In genomic region chr6:32973144-32973854, GRCh38 we compare ENCODE assay signal across 8 cellular contexts. TPM values are rescaled to one million over a fixed set of nuclear protein-coding genes. Genes with fewer than 3 reads are reported as not detected.
DNase-seq lines count a peak whose midpoint lies in the region; ATAC-seq and TF ChIP-seq lines count a peak whose summit lies in the region.

No MANE protein-coding gene starts in this region.

- peaks cover 71% of the 10 kb centered on the region for H3K4me1 Mint-ChIP-seq in stimulated activated effector memory CD8-positive, alpha-beta T cell treated with anti-CD3 and anti-CD28 coated beads, Interleukin-12 subunit alpha, Interleukin-12 subunit beta, amount 100 ng/mL, for 72 hours

- H3K9me3 Mint-ChIP-seq in stimulated activated effector memory CD8-positive, alpha-beta T cell treated with anti-CD3 and anti-CD28 coated beads, Interleukin-12 subunit alpha, Interleukin-12 subunit beta, amount 100 ng/mL, for 72 hours = no peaks in the 10 kb centered on the region

- peak overlapping the region; percentile 100 for H3K4me3 Mint-ChIP-seq in stimulated activated effector memory CD8-positive, alpha-beta T cell treated with anti-CD3 and anti-CD28 coated beads, Interleukin-12 subunit alpha, Interleukin-12 subunit beta, amount 100 ng/mL, for 72 hours

- no peaks in the 10 kb centered on the region for H3K27me3 ChIP-seq in heart right ventricle
- no peaks in the 10 kb centered on the region for H3K27me3 ChIP-seq in lung (ENCODE audit: control insufficient read depth, insufficient read depth)

- 0% methylated on average over 22 of the region's 22 CpGs for WGBS in heart right ventricle, 2 donors
- WGBS in lung, 2 donors = 0% methylated on average over 22 of the region's 22 CpGs

- peaks cover 100% of the 10 kb centered on the region for H3K36me3 Mint-ChIP-seq in stimulated activated effector memory CD8-positive, alpha-beta T cell treated with anti-CD3 and anti-CD28 coated beads, Interleukin-12 subunit alpha, Interleukin-12 subunit beta, amount 100 ng/mL, for 72 hours

- DNase-seq in heart right ventricle (peak in 1 of 2 donors; percentile 47), Right ventricle myocardium superior (no peak), SK-N-MC (ENCODE audit: low read depth, low spot score) (no peak), cardiac fibroblast (ENCODE audit: low read depth in 2 of 2) (peak in 1 of 2 donors; percentile 57), lung (ENCODE audit: low spot score) (no peak)
- peak; percentile 53 to 81 for DNase-seq in stimulated activated effector memory CD8-positive, alpha-beta T cell treated with anti-CD3 and anti-CD28 coated beads, Interleukin-12 subunit alpha, Interleukin-12 subunit beta, amount 100 ng/mL, for 72 hours (ENCODE audit: low spot score in 2 of 2)

- intact Hi-C loops in heart right ventricle (cut with DNase I) (loop anchor here in 1 of 10 donors (5.0 kb wide), 1 partner anchor 776 kb away; no protein-coding TSS in a partner anchor), Right ventricle myocardium superior (cut with DNase I) (loop anchor here (5.0 kb wide), 1 partner anchor 229 kb away; the partner anchor contains the start of genes HSD17B8, RXRB and SLC39A7)

- ATAC-seq in heart right ventricle (no peak), Right ventricle myocardium superior (ENCODE audit: poor library complexity) (no peak), lung (ENCODE audit: insufficient read depth, low FRiP score) (no peak), GM19452 (IDR thresholded peaks at IDR 0.05; ENCODE audit: unreplicated experiment) (no peak), GM19023 (IDR thresholded peaks at IDR 0.05; ENCODE audit: unreplicated experiment) (no peak)
- no peak for ATAC-seq in stimulated activated effector memory CD8-positive, alpha-beta T cell treated with anti-CD3 and anti-CD28 coated beads, Interleukin-12 subunit alpha, Interleukin-12 subunit beta, amount 100 ng/mL, for 72 hours

- no peak for TF ChIP-seq CTCF in heart right ventricle (IDR thresholded peaks at IDR 0.05)
- no peak for TF ChIP-seq CTCF in cardiac fibroblast (IDR thresholded peaks at IDR 0.05; ENCODE audit: low read depth, low read length)
- no peak for TF ChIP-seq CTCF in lung (IDR thresholded peaks at IDR 0.05; ENCODE audit: control extremely low read depth, extremely low read depth)

- H3K9ac ChIP-seq in SK-N-MC (ENCODE audit: insufficient read length) = peak overlapping the region; percentile 94

- H3K4me3 ChIP-seq in heart right ventricle (peak overlapping the region; percentile 61 to 100 (median 94)), SK-N-MC (peak overlapping the region; percentile 88), cardiac fibroblast (replicated peaks in 1 of 2; ENCODE audit: low read depth in 2 of 2, low read length in 2 of 2) (peak overlapping the region; percentile 96), lung (peak overlapping the region; percentile 97)

- H3K4me1 ChIP-seq in heart right ventricle (peaks cover 5 to 46% (median 40%) of the 10 kb centered on the region in 9 donors), lung (ENCODE audit: control insufficient read depth in 2 of 2, insufficient read depth in 2 of 2, low read length in 2 of 2) (peaks cover 0 to 5% of the 10 kb centered on the region in 2 donors)

- H3K9me3 ChIP-seq in heart right ventricle (no peaks in the 10 kb centered on the region), SK-N-MC (ENCODE audit: low read depth, low read length) (no peaks in the 10 kb centered on the region), lung (ENCODE audit: control insufficient read depth in 2 of 2, insufficient read depth in 1 of 2, low read length in 1 of 2) (no peaks in the 10 kb centered on the region)

- H3K36me3 ChIP-seq in heart right ventricle = peaks cover 11 to 63% (median 42%) of the 10 kb centered on the region in 9 donors
- H3K36me3 ChIP-seq in SK-N-MC (ENCODE audit: insufficient read depth, low read length) = peaks cover 61% of the 10 kb centered on the region
- H3K36me3 ChIP-seq in lung (ENCODE audit: control insufficient read depth in 2 of 2, insufficient read depth in 2 of 2, low read length in 2 of 2) = peaks cover 41 to 43% of the 10 kb centered on the region in 2 donors

- peak overlapping the region; percentile 99 for H3K27ac Mint-ChIP-seq in stimulated activated effector memory CD8-positive, alpha-beta T cell treated with anti-CD3 and anti-CD28 coated beads, Interleukin-12 subunit alpha, Interleukin-12 subunit beta, amount 100 ng/mL, for 72 hours

- peak overlapping the region in 8 of 10 donors; percentile 8 to 100 (median 88) for H3K27ac ChIP-seq in heart right ventricle
- H3K27ac ChIP-seq in SK-N-MC = peak overlapping the region; percentile 92
- H3K27ac ChIP-seq in lung (ENCODE audit: low read depth in 1 of 2, low read length in 1 of 2) = peak overlapping the region; percentile 38 to 79

RNA-seq across cellular contexts. Expression of gene BRD2, which starts 4.9 kb away (rescaled TPM):
- 10 to 100 TPM; 64.9 to 97.0 (median 74.9) TPM for total RNA-seq in heart right ventricle
- 10 to 100 TPM; 49.3 to 87.2 TPM for polyA plus RNA-seq in heart right ventricle
- 62.6 TPM for total RNA-seq in Right ventricle myocardium superior
- 100 to 1,000 TPM; 178 TPM for total RNA-seq in lung
- polyA plus RNA-seq in lung = 100 to 1,000 TPM; 114 to 117 TPM

RNA-seq across cellular contexts. Expression of gene HLA-DMA, which starts 20.4 kb away (rescaled TPM):
- 100 to 1,000 TPM in 1 of 10 donors, 10 to 100 TPM in 8, 1 to 10 TPM in 1; 7.8 to 106 (median 14.5) TPM for total RNA-seq in heart right ventricle
- polyA plus RNA-seq in heart right ventricle = 10 to 100 TPM; 11.8 to 47.6 TPM
- 16.3 TPM for total RNA-seq in Right ventricle myocardium superior
- total RNA-seq in lung = 100 to 1,000 TPM in 1 of 2 donors, 10 to 100 TPM in 1; 76.8 to 130 TPM
- polyA plus RNA-seq in lung = 100 to 1,000 TPM; 106 to 240 TPM

RNA-seq across cellular contexts. Expression of gene HLA-DMB, which starts 32.5 kb away (rescaled TPM):
- 10 to 100 TPM in 4 of 10 donors, 1 to 10 TPM in 6; 2.7 to 79.8 (median 7.6) TPM for total RNA-seq in heart right ventricle
- 1 to 10 TPM; 5.5 to 7.8 TPM for polyA plus RNA-seq in heart right ventricle
- 10.4 TPM for total RNA-seq in Right ventricle myocardium superior
- 10 to 100 TPM; 42.3 to 76.7 TPM for total RNA-seq in lung
- 10 to 100 TPM; 50.1 to 52.2 TPM for polyA plus RNA-seq in lung

RNA-seq across cellular contexts. Expression of gene HLA-DOA, which starts 36.1 kb away (rescaled TPM):
- 10 to 100 TPM in 1 of 10 donors, 1 to 10 TPM in 8, under 1 TPM in 1; 0.75 to 22.8 (median 2.0) TPM for total RNA-seq in heart right ventricle
- 1 to 10 TPM in 1 of 2 donors, under 1 TPM in 1; 0.65 to 2.1 TPM for polyA plus RNA-seq in heart right ventricle
- 1.2 TPM for total RNA-seq in Right ventricle myocardium superior
- 10 to 100 TPM; 20.7 to 26.4 TPM for total RNA-seq in lung
- polyA plus RNA-seq in lung = 10 to 100 TPM in 1 of 2 donors, 1 to 10 TPM in 1; 4.6 to 12.8 TPM

Comparison
In these comparisons a context has a peak if more than half of its experiments do, and no peak if none do; other contexts are left out.
1. DNase-seq: peak in stimulated activated effector memory CD8-positive, alpha-beta T cell treated with anti-CD3 and anti-CD28 coated beads, Interleukin-12 subunit alpha, Interleukin-12 subunit beta, amount 100 ng/mL, for 72 hours (2 of 2); none in Right ventricle myocardium superior (single experiment), SK-N-MC (single experiment) and lung (single experiment).
2. Peak in every context shown above with its lines, with median percentiles within 50 percentile points of each other: H3K27ac ChIP-seq and H3K4me3 ChIP-seq.